24 cellular contexts compared by ENCODE assay signal in the genomic region with DNA sequence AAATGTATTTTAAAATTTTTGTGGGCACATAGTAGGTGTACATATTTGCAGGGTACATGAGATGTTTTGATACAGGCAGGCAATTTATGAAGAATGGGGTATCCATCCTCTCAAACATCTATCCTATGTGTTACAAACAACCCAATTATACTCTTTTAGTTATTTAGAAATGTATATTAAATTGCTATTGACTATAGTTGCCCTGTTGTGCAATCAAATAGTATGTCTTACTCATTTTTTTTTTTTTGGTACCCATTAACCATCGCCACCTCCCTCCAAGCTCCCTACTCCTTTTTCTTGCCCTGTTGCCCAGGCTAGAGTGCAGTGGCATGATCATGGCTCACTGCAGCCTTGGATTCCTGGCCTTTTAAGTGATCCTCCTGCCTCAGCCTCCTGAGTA.
"Had no signal": no experiment of that assay in that cellular context is flagged by ENCODE, and none has a peak within 500 bp of the region (broad histone marks: within the 10 kb centered on the region; RNA-seq: fewer than 3 reads in every experiment).

No MANE protein-coding gene starts in this region.

- DNase-seq: colonic mucosa; effector CD8-positive, alpha-beta T cell; foreskin fibroblast; gastrocnemius medialis; midbrain; naive thymus-derived CD4-positive, alpha-beta T cell; nucleus accumbens; psoas muscle; retina; stimulated activated CD4-positive, alpha-beta T cell treated with anti-CD3 and anti-CD28 coated beads, Interleukin-12 subunit alpha, Interleukin-12 subunit beta, amount 100 ng/mL, for 4 hours; stimulated activated CD4-positive, alpha-beta T cell treated with anti-CD3 and anti-CD28 coated beads, Interleukin-1b, Interleukin-23, amount 100 ng/mL, for 48 hours; stimulated activated CD4-positive, alpha-beta T cell treated with anti-CD3 and anti-CD28 coated beads, Interleukin-4, amount 100 ng/mL, for 1 hour; stimulated activated CD8-positive, alpha-beta memory T cell treated with anti-CD3 and anti-CD28 coated beads, Interleukin-4, amount 100 ng/mL, for 48 hours; stimulated activated naive CD4-positive, alpha-beta T cell; stimulated activated naive CD8-positive, alpha-beta T cell treated with anti-CD3 and anti-CD28 coated beads, Interleukin-15, amount 100 ng/mL, for 72 hours; transverse colon had no signal

- H3K9me3 ChIP-seq: colonic mucosa, gastrocnemius medialis, psoas muscle, suprapubic skin, transverse colon had no signal

- H3K4me1 ChIP-seq: colonic mucosa, suprapubic skin had no signal

- H3K4me3 ChIP-seq: colonic mucosa, gastrocnemius medialis, lung, psoas muscle, smooth muscle cell, suprapubic skin, transverse colon had no signal

- FAIRE-seq: keratinocyte had no signal

- H3K27me3 ChIP-seq: colonic mucosa, gastrocnemius medialis, transverse colon had no signal

- H3K36me3 ChIP-seq: colonic mucosa, gastrocnemius medialis, suprapubic skin, transverse colon had no signal

- ATAC-seq: esophagus mucosa; gastrocnemius medialis; left lobe of liver; naive thymus-derived CD4-positive, alpha-beta T cell; psoas muscle; sciatic nerve; stimulated activated naive CD8-positive, alpha-beta T cell treated with anti-CD3 and anti-CD28 coated beads, Interleukin-15, amount 100 ng/mL, for 72 hours had no signal

- H3K27ac ChIP-seq: colonic mucosa, epithelial cell of prostate, gastrocnemius medialis, psoas muscle, suprapubic skin had no signal
